Comparison of ENCODE assay signal across 21 cellular contexts in the genomic region with DNA sequence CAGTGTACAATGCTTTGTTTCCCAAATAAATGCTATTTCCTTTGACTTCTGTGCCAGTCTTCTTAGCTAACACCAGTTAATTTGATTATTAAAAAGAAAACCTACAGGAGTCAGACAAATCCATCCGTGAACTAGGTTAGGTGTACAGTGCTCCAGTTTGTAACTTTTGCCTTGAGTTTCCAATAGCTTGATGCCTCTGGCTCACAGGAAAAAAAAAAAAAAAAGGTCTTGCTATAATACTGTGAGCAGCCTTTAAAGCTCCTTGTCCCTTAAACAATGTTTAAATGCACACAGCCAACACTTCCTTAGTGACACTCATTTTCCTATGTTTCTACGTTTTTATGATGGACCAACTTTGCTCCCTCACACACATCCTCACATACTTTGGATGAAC.
DNase-seq lines count a peak whose midpoint lies in the region; ATAC-seq and TF ChIP-seq lines count a peak whose summit lies in the region.
"Had no signal": no experiment of that assay in that cellular context is flagged by ENCODE, and none has a peak within 500 bp of the region (broad histone marks: within the 10 kb centered on the region; RNA-seq: fewer than 3 reads in every experiment).

No MANE protein-coding gene starts in this region.

- H3K4me2 ChIP-seq in SK-N-SH (peak overlapping the region; percentile 26; the same call in 1 of the 2 replicates), mesenchymal stem cell (ENCODE audit: low read length, poor library complexity, severe bottlenecking) (no peak overlapping the region), smooth muscle cell (peak overlapping the region; percentile 29)

- DNase-seq in SK-N-SH (no peak), mesenchymal stem cell (peak; percentile 22), smooth muscle cell (lab: John Stamatoyannopoulos, UW; ENCODE audit: unreplicated experiment) (no peak), NCI-H2029 (lab: John Stamatoyannopoulos, UW) (no peak), dermis blood vessel endothelial cell (no peak), RWPE1 (ENCODE audit: low spot score) (no peak)
- DNase-seq in stimulated activated naive CD4-positive, alpha-beta T cell (lab: John Stamatoyannopoulos, UW), result no peak
- DNase-seq: activated naive CD4-positive, alpha-beta T cell treated with anti-CD3 and anti-CD28 coated beads, Interleukin-2, amount 10 ng/mL, durations not matched to agents 7 days and 5 days; anterior cingulate cortex; cortex of kidney; esophagus squamous epithelium; midbrain; NCI-H1048; SHP77 treated with DMSO at 0.1 percent for 48 hours; stomach; T1000; trophoblast cell had no signal

- peak; percentile 4 for ATAC-seq in GM21367 (IDR thresholded peaks at IDR 0.05; ENCODE audit: unreplicated experiment)
- ATAC-seq: natural killer cell treated with Interleukin-12 subunit alpha and Interleukin-12 subunit beta and Interleukin-15 and Interleukin-18, amount 100 ng/mL, for 72 hours; WTC11 had no signal

- peaks cover 0 to 8% of the 10 kb centered on the region in 2 experiments; a peak in 2 of 4 replicates for H3K4me1 ChIP-seq in SK-N-SH (ENCODE audit: control insufficient read depth in 1 of 2, insufficient read depth in 2 of 2, low read depth in 1 of 2, low read length in 1 of 2)
- H3K4me1 ChIP-seq in mesenchymal stem cell (ENCODE audit: control insufficient read depth, insufficient read depth, low read depth, low read length), result no peaks in the 10 kb centered on the region
- H3K4me1 ChIP-seq in smooth muscle cell (ENCODE audit: low read depth), result no peaks in the 10 kb centered on the region
- H3K4me1 ChIP-seq: stomach had no signal

- H3F3A ChIP-seq in SK-N-SH (replicated peaks; ENCODE audit: insufficient read depth) (peaks cover 2% of the 10 kb centered on the region), smooth muscle cell (ENCODE audit: low read depth) (no peaks in the 10 kb centered on the region)

- no peaks in the 10 kb centered on the region for H3K79me1 ChIP-seq in mesenchymal stem cell (replicated peaks; ENCODE audit: low read length, poor library complexity, severe bottlenecking)

- no peak overlapping the region for H2BK12ac ChIP-seq in mesenchymal stem cell (ENCODE audit: low read length in 2 of 2)

- POLR2A ChIA-PET in SK-N-SH (lab: Yijun Ruan, JAX) (no interaction called here), RWPE1 (lab: Yijun Ruan, JAX; ENCODE audit: low non-redundant PET) (no interaction called here)

- H4K20me1 ChIP-seq in SK-N-SH (ENCODE audit: insufficient read depth) (no peaks in the 10 kb centered on the region), smooth muscle cell (ENCODE audit: low read depth) (no peaks in the 10 kb centered on the region)

- H3K27ac ChIP-seq in SK-N-SH (ENCODE audit: low read depth in 2 of 2, low read length in 1 of 2) (peak overlapping the region in 1 of 2 experiments; percentile 27; a peak in 1 of 4 replicates), mesenchymal stem cell (ENCODE audit: low read length, poor library complexity, severe bottlenecking) (no peak overlapping the region), smooth muscle cell (ENCODE audit: low read depth) (no peak overlapping the region), RWPE1 (no peak overlapping the region)
- H3K27ac ChIP-seq: cardiac muscle cell had no signal

- no peak overlapping the region for H3K9ac ChIP-seq in SK-N-SH
- H3K9ac ChIP-seq in mesenchymal stem cell (ENCODE audit: low read length), result no peak overlapping the region
- H3K9ac ChIP-seq in smooth muscle cell (ENCODE audit: low read depth), result no peak overlapping the region

- H3K27me3 ChIP-seq in SK-N-SH (ENCODE audit: insufficient read depth), result no peaks in the 10 kb centered on the region
- peaks cover 0 to 13% of the 10 kb centered on the region in 2 experiments for H3K27me3 ChIP-seq in mesenchymal stem cell (ENCODE audit: control insufficient read depth in 1 of 2, insufficient read depth in 1 of 2, low read length in 2 of 2)
- H3K27me3 ChIP-seq in smooth muscle cell (ENCODE audit: low read depth), result peaks cover 13% of the 10 kb centered on the region
- H3K27me3 ChIP-seq: cardiac muscle cell, esophagus squamous epithelium, stomach had no signal

- 30% methylated on average over 2 of the region's 2 CpGs for WGBS in SK-N-SH (ENCODE audit: low lambda C conversion rate)
- 63% methylated on average over 2 of the region's 2 CpGs for WGBS in mesenchymal stem cell
- 57% methylated on average over 2 of the region's 2 CpGs for WGBS in smooth muscle cell (ENCODE audit: low lambda C conversion rate)

- no peak overlapping the region for H2BK15ac ChIP-seq in mesenchymal stem cell (ENCODE audit: low read depth, poor library complexity, severe bottlenecking)

- TF ChIP-seq RAD21 in SK-N-SH (IDR thresholded peaks at IDR 0.05; ENCODE audit: low read length), result no peak

- no peak overlapping the region for H2AFZ ChIP-seq in SK-N-SH (ENCODE audit: low read depth)
- H2AFZ ChIP-seq in mesenchymal stem cell (ENCODE audit: low read depth, low read length), result no peak overlapping the region
- no peak overlapping the region for H2AFZ ChIP-seq in smooth muscle cell (ENCODE audit: low read depth)

- no peak for TF ChIP-seq EP300 in SK-N-SH (IDR thresholded peaks at IDR 0.05; ENCODE audit: borderline replicate concordance in 1 of 2, low read depth in 1 of 2, low read length in 1 of 2)

- no peak overlapping the region for H2BK120ac ChIP-seq in mesenchymal stem cell (ENCODE audit: low read depth, low read length)

- no peak overlapping the region for H2AK5ac ChIP-seq in mesenchymal stem cell (ENCODE audit: low read length, severe bottlenecking)

- H2BK5ac ChIP-seq in mesenchymal stem cell (ENCODE audit: low read depth, low read length, poor library complexity, severe bottlenecking), result no peak overlapping the region

- H3K4ac ChIP-seq in mesenchymal stem cell (ENCODE audit: low read depth in 1 of 2, low read length in 2 of 2), result no peak overlapping the region

- no peak overlapping the region for H3K23ac ChIP-seq in mesenchymal stem cell (ENCODE audit: low read length in 2 of 2)

- H3K36me3 ChIP-seq in SK-N-SH (replicated peaks in 1 of 2; ENCODE audit: control insufficient read depth in 1 of 2, insufficient read depth in 2 of 2, low read length in 1 of 2) (no peaks in the 10 kb centered on the region), mesenchymal stem cell (ENCODE audit: control insufficient read depth in 1 of 2, insufficient read depth in 2 of 2, low read depth in 1 of 2, low read length in 2 of 2) (no peaks in the 10 kb centered on the region), smooth muscle cell (ENCODE audit: low read depth) (no peaks in the 10 kb centered on the region)
- H3K36me3 ChIP-seq: cardiac muscle cell, esophagus squamous epithelium, stomach had no signal

- H3K79me2 ChIP-seq in SK-N-SH (ENCODE audit: insufficient read depth) (no peaks in the 10 kb centered on the region), smooth muscle cell (ENCODE audit: low read depth) (no peaks in the 10 kb centered on the region)

- no peak overlapping the region for H3K18ac ChIP-seq in mesenchymal stem cell (ENCODE audit: low read depth in 1 of 2, low read length in 2 of 2)

- no peak overlapping the region for H4K8ac ChIP-seq in mesenchymal stem cell (ENCODE audit: low read length)

- H3K4me3 ChIP-seq in SK-N-SH (ENCODE audit: low read depth in 2 of 2, low read length in 1 of 2) (no peak overlapping the region), mesenchymal stem cell (ENCODE audit: insufficient read depth in 1 of 2, low read depth in 1 of 2, low read length in 2 of 2) (no peak overlapping the region), smooth muscle cell (no peak overlapping the region)
- H3K4me3 ChIP-seq: cardiac muscle cell, esophagus squamous epithelium, stomach had no signal

- H3K9me3 ChIP-seq in SK-N-SH (no peaks in the 10 kb centered on the region), mesenchymal stem cell (ENCODE audit: control insufficient read depth, low read length) (no peaks in the 10 kb centered on the region), smooth muscle cell (replicated peaks; ENCODE audit: low read depth) (no peaks in the 10 kb centered on the region)
- H3K9me3 ChIP-seq: esophagus squamous epithelium, stomach had no signal

- no peak overlapping the region for H4K91ac ChIP-seq in mesenchymal stem cell (ENCODE audit: low read length)

- no peaks in the 10 kb centered on the region for H3K9me2 ChIP-seq in SK-N-SH

- CTCF ChIA-PET in SK-N-SH (lab: Yijun Ruan, JAX) (interaction anchor here (0.9 to 3.0 kb wide), 5 partner anchors 8 to 51 kb away, joined by 3 to 10 read pairs (median 3); no protein-coding TSS in a partner anchor), RWPE1 (lab: Yijun Ruan, JAX) (no interaction called here)

- H3K14ac ChIP-seq in mesenchymal stem cell (ENCODE audit: low read length in 2 of 2), result no peak overlapping the region

- no peak for TF ChIP-seq CTCF in SK-N-SH (IDR thresholded peaks at IDR 0.05)
- no peak for TF ChIP-seq CTCF in smooth muscle cell (IDR thresholded peaks at IDR 0.05; ENCODE audit: borderline replicate concordance, insufficient read depth, poor library complexity, severe bottlenecking)
- no peak for TF ChIP-seq CTCF in RWPE1 (conservative IDR thresholded peaks at IDR 0.05; ENCODE audit: low read depth)

TF ChIP-seq in SK-N-SH, 30 proteins besides CTCF, POLR2A, EP300 and RAD21:
- TF ChIP-seq, protein P1, sequence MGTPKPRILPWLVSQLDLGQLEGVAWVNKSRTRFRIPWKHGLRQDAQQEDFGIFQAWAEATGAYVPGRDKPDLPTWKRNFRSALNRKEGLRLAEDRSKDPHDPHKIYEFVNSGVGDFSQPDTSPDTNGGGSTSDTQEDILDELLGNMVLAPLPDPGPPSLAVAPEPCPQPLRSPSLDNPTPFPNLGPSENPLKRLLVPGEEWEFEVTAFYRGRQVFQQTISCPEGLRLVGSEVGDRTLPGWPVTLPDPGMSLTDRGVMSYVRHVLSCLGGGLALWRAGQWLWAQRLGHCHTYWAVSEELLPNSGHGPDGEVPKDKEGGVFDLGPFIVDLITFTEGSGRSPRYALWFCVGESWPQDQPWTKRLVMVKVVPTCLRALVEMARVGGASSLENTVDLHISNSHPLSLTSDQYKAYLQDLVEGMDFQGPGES (IDR thresholded peaks at IDR 0.05; ENCODE audit: low read depth, low read length), result no peak
- TF ChIP-seq MEF2A (IDR thresholded peaks at IDR 0.05; ENCODE audit: borderline replicate concordance, low read depth), result no peak
- no peak for TF ChIP-seq GABPA (IDR thresholded peaks at IDR 0.05; ENCODE audit: low read depth)
- TF ChIP-seq, protein P2, sequence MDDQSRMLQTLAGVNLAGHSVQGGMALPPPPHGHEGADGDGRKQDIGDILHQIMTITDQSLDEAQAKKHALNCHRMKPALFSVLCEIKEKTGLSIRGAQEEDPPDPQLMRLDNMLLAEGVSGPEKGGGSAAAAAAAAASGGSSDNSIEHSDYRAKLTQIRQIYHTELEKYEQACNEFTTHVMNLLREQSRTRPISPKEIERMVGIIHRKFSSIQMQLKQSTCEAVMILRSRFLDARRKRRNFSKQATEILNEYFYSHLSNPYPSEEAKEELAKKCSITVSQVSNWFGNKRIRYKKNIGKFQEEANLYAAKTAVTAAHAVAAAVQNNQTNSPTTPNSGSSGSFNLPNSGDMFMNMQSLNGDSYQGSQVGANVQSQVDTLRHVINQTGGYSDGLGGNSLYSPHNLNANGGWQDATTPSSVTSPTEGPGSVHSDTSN (IDR thresholded peaks at IDR 0.05), result no peak
- TF ChIP-seq RXRA (IDR thresholded peaks at IDR 0.05; ENCODE audit: borderline replicate concordance, low read depth), result no peak
